20 cellular contexts compared by ENCODE assay signal in the genomic region with DNA sequence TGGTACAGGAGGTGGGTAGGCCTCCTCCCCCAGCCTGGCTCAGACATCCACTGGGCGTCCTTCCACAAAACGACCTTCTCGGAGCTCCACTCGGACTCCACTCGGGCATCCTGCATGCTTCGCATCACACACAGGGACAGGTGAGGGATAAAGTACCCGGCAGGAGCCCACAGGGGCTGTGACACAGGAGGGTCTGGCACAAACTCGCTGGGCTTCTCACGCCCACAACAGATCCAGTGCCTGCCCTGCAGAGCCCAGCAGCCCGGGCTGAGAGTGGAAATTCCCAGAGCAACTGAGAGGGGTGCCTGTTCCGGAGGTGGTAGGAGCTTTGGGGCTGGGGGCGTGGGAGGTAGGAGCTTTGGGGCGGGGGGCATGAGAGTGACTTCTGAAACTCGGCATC.
"Had no signal": no experiment of that assay in that cellular context is flagged by ENCODE, and none has a peak within 500 bp of the region (broad histone marks: within the 10 kb centered on the region; RNA-seq: fewer than 3 reads in every experiment).

No MANE protein-coding gene starts in this region.

- H3K4me1 Mint-ChIP-seq: central memory CD8-positive, alpha-beta T cell; nephron progenitor cell had no signal

- H3K27ac ChIP-seq: ascending aorta, esophagus muscularis mucosa, gastroesophageal sphincter, left ventricle myocardium inferior, transverse colon, VCaP had no signal

- H3K9me3 Mint-ChIP-seq: activated T-cell treated with anti-CD3 and anti-CD28 coated beads, Interleukin-2, amount 50 U/mL, for 72 hours; central memory CD8-positive, alpha-beta T cell; stimulated activated naive CD8-positive, alpha-beta T cell treated with anti-CD3 and anti-CD28 coated beads, Interleukin-15, Interleukin-2, amounts not matched to agents 100 ng/mL and 50 ng/mL, for 24 hours; T-cell had no signal

- ATAC-seq: SK-N-SH treated with all-trans-retinoic acid at 6 μM for 48 hours had no signal

- DNase-seq: activated naive CD4-positive, alpha-beta T cell; activated T-cell treated with anti-CD3 and anti-CD28 coated beads, Interleukin-2, amount 50 U/mL, for 72 hours; cortex of kidney; effector CD4-positive, alpha-beta T cell; kidney glomerular epithelial cell; left ventricle myocardium inferior; mammary epithelial cell; nephron progenitor cell; stimulated activated CD4-positive, alpha-beta T cell treated with anti-CD3 and anti-CD28 coated beads, Interleukin-2, amount 100 ng/mL, for 24 hours; T-cell; transverse colon had no signal

- H3K4me3 Mint-ChIP-seq: central memory CD8-positive, alpha-beta T cell; nephron progenitor cell; stimulated activated naive CD8-positive, alpha-beta T cell treated with anti-CD3 and anti-CD28 coated beads, Interleukin-15, Interleukin-2, amounts not matched to agents 100 ng/mL and 50 ng/mL, for 24 hours; T-cell had no signal

- H3K4me1 ChIP-seq: ascending aorta, esophagus muscularis mucosa, gastroesophageal sphincter, transverse colon had no signal

- H3K9me3 ChIP-seq: ascending aorta, esophagus muscularis mucosa, gastroesophageal sphincter, heart left ventricle, left ventricle myocardium inferior, transverse colon had no signal

- H3K4me3 ChIP-seq: ascending aorta, esophagus muscularis mucosa, gastroesophageal sphincter, heart left ventricle, left ventricle myocardium inferior, transverse colon had no signal

- H3K27me3 ChIP-seq: ascending aorta, heart left ventricle, transverse colon had no signal

- H3K36me3 ChIP-seq: ascending aorta, gastroesophageal sphincter, left ventricle myocardium inferior, transverse colon had no signal

- H3K27ac Mint-ChIP-seq: activated T-cell treated with anti-CD3 and anti-CD28 coated beads, Interleukin-2, amount 50 U/mL, for 72 hours; progenitor cell of endocrine pancreas; stimulated activated naive CD8-positive, alpha-beta T cell treated with anti-CD3 and anti-CD28 coated beads, Interleukin-15, Interleukin-2, amounts not matched to agents 100 ng/mL and 50 ng/mL, for 24 hours; T-cell had no signal

- H3K36me3 Mint-ChIP-seq: T-cell had no signal
